8 cellular contexts compared by ENCODE assay signal in genomic region chr2:170928824-170929685, GRCh38. TPM values are rescaled to one million over a fixed set of nuclear protein-coding genes. Genes with fewer than 3 reads are reported as not detected.
A peak's percentile ranks its signal among the peaks of the same experiment; 100 is the strongest.
DNase-seq lines count a peak whose midpoint lies in the region; ATAC-seq and TF ChIP-seq lines count a peak whose summit lies in the region.

Gene GORASP2 (plus strand): TSS chr2:170929253. CDS start chr2:170929341, 88 bp downstream.

- peak within 1 kb of the TSS; percentile 95 for H3K4me3 ChIP-seq in colonic mucosa

- peak within 1 kb of the TSS; percentile 97 for H3K27ac ChIP-seq in colonic mucosa
- H3K27ac ChIP-seq in layer of hippocampus (ENCODE audit: low read depth, low read length) = peak within 1 kb of the TSS; percentile 76

- peak within 1 kb of the TSS; percentile 64 to 98 for H3K9ac ChIP-seq in colonic mucosa (ENCODE audit: low read depth in 2 of 2, low read length in 2 of 2)

- H3K27me3 ChIP-seq in colonic mucosa = no peaks in the 10 kb centered on the region
- H3K27me3 ChIP-seq in layer of hippocampus (ENCODE audit: control insufficient read depth, insufficient read depth, low read length) = no peaks in the 10 kb centered on the region

- intact Hi-C loops in colonic mucosa (cut with DNase I) = no loop called here

- DNase-seq in C1 segment of cervical spinal cord (lab: John Stamatoyannopoulos, UW) (peak; percentile 88 to 99 (median 94)), NCI-H526 (lab: John Stamatoyannopoulos, UW) (peak; percentile 99), colonic mucosa (peak; percentile 99)
- DNase-seq in activated CD4-positive, alpha-beta T cell treated with anti-CD3 and anti-CD28 coated beads for 48 hours = peak; percentile 99
- peak; percentile 89 to 94 for DNase-seq in stimulated activated CD4-positive, alpha-beta T cell treated with anti-CD3 and anti-CD28 coated beads, Interleukin-1b, Interleukin-23, amount 100 ng/mL, for 4 hours (ENCODE audit: low read depth in 2 of 2)

- ATAC-seq in GM19324 (IDR thresholded peaks at IDR 0.05; ENCODE audit: low FRiP score, unreplicated experiment) (peak; percentile 92), HG03469 (IDR thresholded peaks at IDR 0.05; ENCODE audit: unreplicated experiment) (peak; percentile 81)

- no peaks in the 10 kb centered on the region for H3K9me3 ChIP-seq in colonic mucosa

- TF ChIP-seq CTCF in colonic mucosa (IDR thresholded peaks at IDR 0.05) = peak; percentile 93

- peaks cover 9% of the 10 kb centered on the region for H3K4me1 ChIP-seq in colonic mucosa

- no peaks in the 10 kb centered on the region for H3K36me3 ChIP-seq in colonic mucosa

RNA-seq across cellular contexts. Expression of gene GORASP2, which starts in this region (rescaled TPM):
- total RNA-seq in colonic mucosa = 10 to 100 TPM; 78.4 to 79.8 TPM

Comparison
In these comparisons a context has a peak if more than half of its experiments do, and no peak if none do; other contexts are left out.
1. Peak in every context shown above with its lines: DNase-seq, ATAC-seq, H3K4me3 ChIP-seq and H3K27ac ChIP-seq.